Comparison of ENCODE assay signal across 9 cellular contexts in genomic region chr15:88331291-88331690, GRCh38.
DNase-seq lines count a peak whose midpoint lies in the region; ATAC-seq and TF ChIP-seq lines count a peak whose summit lies in the region.
"Had no signal": no experiment of that assay in that cellular context is flagged by ENCODE, and none has a peak within 500 bp of the region (broad histone marks: within the 10 kb centered on the region; RNA-seq: fewer than 3 reads in every experiment).

No MANE protein-coding gene starts in this region.

- H3K27ac Mint-ChIP-seq in MCF 10A (ENCODE audit: low read depth, unreplicated experiment), result no peak overlapping the region
- H3K27ac Mint-ChIP-seq: brain had no signal

- H3K9me3 Mint-ChIP-seq in MCF 10A (ENCODE audit: unreplicated experiment), result peaks cover 8% of the 10 kb centered on the region
- H3K9me3 Mint-ChIP-seq: brain had no signal

- no peak overlapping the region for H3K4me2 ChIP-seq in PC-3 (ENCODE audit: low read length)

- no peaks in the 10 kb centered on the region for H3K4me1 Mint-ChIP-seq in MCF 10A (ENCODE audit: insufficient read depth, unreplicated experiment)
- H3K4me1 Mint-ChIP-seq: brain had no signal

- DNase-seq in MCF 10A (ENCODE audit: unreplicated experiment) (no peak), breast epithelium (ENCODE audit: low spot score in 2 of 2) (no peak), PC-3 (peak; percentile 33), ascending aorta (ENCODE audit: low spot score in 2 of 2) (no peak), mucosa of descending colon (peak in 2 of 3 donors; percentile 26 to 31), NCI-H146 treated with DMSO at 0.1 percent for 48 hours (lab: John Stamatoyannopoulos, UW; ENCODE audit: unreplicated experiment) (no peak)

- POLR2A ChIA-PET in MCF 10A (lab: Yijun Ruan, JAX), result no interaction called here
- POLR2A ChIA-PET in PC-3 (lab: Charles Lee; ENCODE audit: unreplicated experiment), result no interaction called here

- H3K4me1 ChIP-seq in breast epithelium (no peaks in the 10 kb centered on the region), PC-3 (ENCODE audit: insufficient read depth, low read length) (no peaks in the 10 kb centered on the region), ascending aorta (peaks cover 0 to 2% of the 10 kb centered on the region in 2 donors), mucosa of descending colon (ENCODE audit: low read depth) (no peaks in the 10 kb centered on the region)

- H3K9me3 ChIP-seq in breast epithelium (no peaks in the 10 kb centered on the region), PC-3 (ENCODE audit: low read length) (no peaks in the 10 kb centered on the region), ascending aorta (no peaks in the 10 kb centered on the region), mucosa of descending colon (no peaks in the 10 kb centered on the region)

- no peaks in the 10 kb centered on the region for H3F3A ChIP-seq in PC-3 (ENCODE audit: low read length, unreplicated experiment)

- H3K79me2 ChIP-seq in PC-3 (ENCODE audit: low read length), result no peaks in the 10 kb centered on the region

- H3K36me3 Mint-ChIP-seq in MCF 10A (ENCODE audit: insufficient read depth, unreplicated experiment), result no peaks in the 10 kb centered on the region
- H3K36me3 Mint-ChIP-seq: brain had no signal

- no TSS peak for BruUV-seq in MCF 10A (replicated peaks; lab: Mats Ljungman, UMichigan)
- BruUV-seq in PC-3 (replicated peaks; lab: Mats Ljungman, UMichigan), result no TSS peak

- no peaks in the 10 kb centered on the region for H3K27me3 ChIP-seq in breast epithelium
- H3K27me3 ChIP-seq in PC-3 (ENCODE audit: low read length), result peaks cover 11% of the 10 kb centered on the region; the same call in 1 of the 2 replicates
- H3K27me3 ChIP-seq in ascending aorta, result no peaks in the 10 kb centered on the region

- H3K27ac ChIP-seq in breast epithelium, result no peak overlapping the region
- H3K27ac ChIP-seq in PC-3 (ENCODE audit: low read length), result no peak overlapping the region
- no peak overlapping the region for H3K27ac ChIP-seq in ascending aorta

- no peaks in the 10 kb centered on the region for H3K9me2 ChIP-seq in PC-3 (replicated peaks; ENCODE audit: low read length)

- intact Hi-C loops in MCF 10A (cut with micrococcal nuclease), result no loop called here
- intact Hi-C loops in breast epithelium (cut with DNase I; ENCODE audit: low total_unique reads), result no loop called here
- intact Hi-C loops in PC-3 (cut with micrococcal nuclease), result no loop called here
- intact Hi-C loops in ascending aorta (cut with DNase I), result no loop called here
- intact Hi-C loops in mucosa of descending colon (cut with DNase I, micrococcal nuclease), result no loop called here

- no peaks in the 10 kb centered on the region for H4K20me1 ChIP-seq in PC-3 (ENCODE audit: low read length)

- H3K4me3 Mint-ChIP-seq in MCF 10A (ENCODE audit: unreplicated experiment), result no peak overlapping the region
- H3K4me3 Mint-ChIP-seq: brain had no signal

- TF ChIP-seq CTCF in MCF 10A (IDR thresholded peaks at IDR 0.05; ENCODE audit: unreplicated experiment), result peak; percentile 30
- no peak for TF ChIP-seq CTCF in breast epithelium (IDR thresholded peaks at IDR 0.05)
- peak; percentile 60 for TF ChIP-seq CTCF in PC-3 (conservative IDR thresholded peaks at IDR 0.05; ENCODE audit: low read depth, low read length)
- TF ChIP-seq CTCF in ascending aorta (IDR thresholded peaks at IDR 0.05), result peak in 2 of 3 experiments; percentile 11 to 32
- no peak for TF ChIP-seq CTCF in mucosa of descending colon (IDR thresholded peaks at IDR 0.05)

- ATAC-seq in HG03139 (IDR thresholded peaks at IDR 0.05; ENCODE audit: unreplicated experiment), result peak; percentile 63
- no peak for ATAC-seq in PC-3
- no peak for ATAC-seq in mucosa of descending colon
- no peak for ATAC-seq in HG03439 (IDR thresholded peaks at IDR 0.05; ENCODE audit: unreplicated experiment)

- H3K36me3 ChIP-seq in breast epithelium (no peaks in the 10 kb centered on the region), PC-3 (ENCODE audit: low read depth, low read length) (no peaks in the 10 kb centered on the region), ascending aorta (no peaks in the 10 kb centered on the region), mucosa of descending colon (ENCODE audit: low read depth) (no peaks in the 10 kb centered on the region)

- H3K9ac ChIP-seq in PC-3 (ENCODE audit: low read length), result no peak overlapping the region

- H3K27me3 Mint-ChIP-seq in MCF 10A (ENCODE audit: insufficient read depth, unreplicated experiment), result no peaks in the 10 kb centered on the region
- H3K27me3 Mint-ChIP-seq: brain had no signal

- no peak for TF ChIP-seq POLR2A in breast epithelium (IDR thresholded peaks at IDR 0.05)

- CTCF ChIA-PET in MCF 10A (lab: Yijun Ruan, JAX) (interaction anchor here (0.6 to 1.1 kb wide), 2 partner anchors 25 to 82 kb away, joined by 3 to 7 read pairs; no protein-coding TSS in a partner anchor), PC-3 (lab: Charles Lee) (no interaction called here)

- H2AFZ ChIP-seq in PC-3 (ENCODE audit: low read length), result no peak overlapping the region

- H3K4me3 ChIP-seq in breast epithelium, result no peak overlapping the region
- no peak overlapping the region for H3K4me3 ChIP-seq in PC-3 (ENCODE audit: low read length)
- no peak overlapping the region for H3K4me3 ChIP-seq in ascending aorta
- no peak overlapping the region for H3K4me3 ChIP-seq in mucosa of descending colon

Comparison
In these comparisons a context has a peak if more than half of its experiments do, and no peak if none do; other contexts are left out.
1. CTCF ChIP-seq: peak in MCF 10A (single experiment), PC-3 (single experiment) and ascending aorta (2 of 3); none in breast epithelium (0 of 3) and mucosa of descending colon (single experiment).
2. DNase-seq: peak in PC-3 (single experiment) and mucosa of descending colon (2 of 3); none in MCF 10A (single experiment), breast epithelium (0 of 2), ascending aorta (0 of 2) and NCI-H146 treated with DMSO at 0.1 percent for 48 hours (single experiment).